1 cellular context compared by ENCODE assay signal in genomic region chr12:47757360-47757839, GRCh38.
A peak's percentile ranks its signal among the peaks of the same experiment; 100 is the strongest.
TF ChIP-seq lines count a peak whose summit lies in the region.

No MANE protein-coding gene starts in this region.

TF ChIP-seq in GM12878, 131 proteins besides CTCF, POLR2A, EP300 and RAD21:
- TF ChIP-seq EGR1 (IDR thresholded peaks at IDR 0.05; ENCODE audit: borderline replicate concordance in 1 of 2, low read depth in 2 of 2, low read length in 2 of 2) (peak; percentile 11 to 81), E4F1 (IDR thresholded peaks at IDR 0.05; ENCODE audit: borderline replicate concordance, partially characterized antibody) (no peak)
TF ChIP-seq in GM12878: peak in this region for 1.
